Comparison of ENCODE assay signal across 8 cellular contexts in genomic region chrX:44898411-44899221, GRCh38. TPM values are rescaled to one million over a fixed set of nuclear protein-coding genes. Genes with fewer than 3 reads are reported as not detected.
DNase-seq lines count a peak whose midpoint lies in the region; ATAC-seq and TF ChIP-seq lines count a peak whose summit lies in the region.

No MANE protein-coding gene starts in this region.

- CTCF ChIA-PET in activated CD8-positive, alpha-beta T cell treated with anti-CD3 and anti-CD28 coated beads, Interleukin-2, amount 10 ng/mL, durations not matched to agents 7 days and 5 days (lab: Charles Lee): interaction anchor here (0.7 kb wide), 1 partner anchor 88 kb away, joined by 3 read pairs; no protein-coding TSS in a partner anchor

- H3K36me3 Mint-ChIP-seq in IgD-negative memory B cell: peaks cover 3% of the 10 kb centered on the region
- peaks cover 31% of the 10 kb centered on the region for H3K36me3 Mint-ChIP-seq in activated CD8-positive, alpha-beta T cell treated with anti-CD3 and anti-CD28 coated beads, Interleukin-2, amount 10 ng/mL, durations not matched to agents 7 days and 5 days (ENCODE audit: low read depth)
- peaks cover 22% of the 10 kb centered on the region for H3K36me3 Mint-ChIP-seq in natural killer cell

- ATAC-seq in activated CD8-positive, alpha-beta T cell treated with anti-CD3 and anti-CD28 coated beads, Interleukin-2, amount 10 ng/mL, durations not matched to agents 7 days and 5 days: peak; percentile 54
- ATAC-seq in natural killer cell (peak; percentile 52 to 56 (median 55)), HG02938 (IDR thresholded peaks at IDR 0.05; ENCODE audit: unreplicated experiment) (no peak)

- H3K9me3 Mint-ChIP-seq in IgD-negative memory B cell: peaks cover 4 to 11% (median 7%) of the 10 kb centered on the region in 3 donors
- H3K9me3 Mint-ChIP-seq in activated CD8-positive, alpha-beta T cell treated with anti-CD3 and anti-CD28 coated beads, Interleukin-2, amount 10 ng/mL, durations not matched to agents 7 days and 5 days (ENCODE audit: insufficient read depth): peaks cover 3% of the 10 kb centered on the region
- no peaks in the 10 kb centered on the region for H3K9me3 Mint-ChIP-seq in natural killer cell

- H3K4me1 Mint-ChIP-seq in IgD-negative memory B cell (peaks cover 49 to 54% (median 49%) of the 10 kb centered on the region in 3 donors), natural killer cell (peaks cover 35 to 74% of the 10 kb centered on the region in 2 donors)
- peaks cover 41% of the 10 kb centered on the region for H3K4me1 Mint-ChIP-seq in activated CD8-positive, alpha-beta T cell treated with anti-CD3 and anti-CD28 coated beads, Interleukin-2, amount 10 ng/mL, durations not matched to agents 7 days and 5 days (ENCODE audit: low read depth)

- POLR2A ChIA-PET in activated CD8-positive, alpha-beta T cell treated with anti-CD3 and anti-CD28 coated beads, Interleukin-2, amount 10 ng/mL, durations not matched to agents 7 days and 5 days (lab: Charles Lee): interaction anchor here (1.9 to 2.0 kb wide), 2 partner anchors 24 to 26 kb away, joined by 6 to 13 read pairs; partner anchors contain the start of gene KDM6A

- peak; percentile 1 to 16 for DNase-seq in NCI-H524 (lab: John Stamatoyannopoulos, UW)
- no peak for DNase-seq in NCI-H524 treated with DMSO at 0.1 percent for 48 hours (lab: John Stamatoyannopoulos, UW)
- DNase-seq in activated CD8-positive, alpha-beta T cell treated with anti-CD3 and anti-CD28 coated beads, Interleukin-2, amount 10 ng/mL, durations not matched to agents 7 days and 5 days: peak; percentile 19
- no peak for DNase-seq in natural killer cell
- DNase-seq in AML-193 (lab: John Stamatoyannopoulos, UW): no peak
- no peak for DNase-seq in middle frontal gyrus (ENCODE audit: extremely low spot score, low spot score)

- H3K4me3 Mint-ChIP-seq in IgD-negative memory B cell: peak overlapping the region in 3 of 4 donors; percentile 58 to 93 (median 86)
- H3K4me3 Mint-ChIP-seq in activated CD8-positive, alpha-beta T cell treated with anti-CD3 and anti-CD28 coated beads, Interleukin-2, amount 10 ng/mL, durations not matched to agents 7 days and 5 days: no peak overlapping the region
- no peak overlapping the region for H3K4me3 Mint-ChIP-seq in natural killer cell

- H3K27me3 Mint-ChIP-seq in IgD-negative memory B cell (no peaks in the 10 kb centered on the region), natural killer cell (ENCODE audit: low read depth in 2 of 2) (no peaks in the 10 kb centered on the region)
- H3K27me3 Mint-ChIP-seq in activated CD8-positive, alpha-beta T cell treated with anti-CD3 and anti-CD28 coated beads, Interleukin-2, amount 10 ng/mL, durations not matched to agents 7 days and 5 days (ENCODE audit: low read depth): no peaks in the 10 kb centered on the region

- intact Hi-C loops in natural killer cell (cut with micrococcal nuclease): no loop called here

- no peak for TF ChIP-seq CTCF in natural killer cell (IDR thresholded peaks at IDR 0.05)

- H3K27ac Mint-ChIP-seq in IgD-negative memory B cell (peak overlapping the region; percentile 39 to 88 (median 86)), natural killer cell (peak overlapping the region; percentile 82 to 89)
- H3K27ac Mint-ChIP-seq in activated CD8-positive, alpha-beta T cell treated with anti-CD3 and anti-CD28 coated beads, Interleukin-2, amount 10 ng/mL, durations not matched to agents 7 days and 5 days: peak overlapping the region; percentile 79

RNA-seq across cellular contexts. Expression of gene KDM6A, which starts 25.6 kb away (rescaled TPM):
- polyA plus RNA-seq in IgD-negative memory B cell: 13.2 TPM
- total RNA-seq in activated CD8-positive, alpha-beta T cell treated with anti-CD3 and anti-CD28 coated beads, Interleukin-2, amount 10 ng/mL, durations not matched to agents 7 days and 5 days: 10 to 100 TPM; 24.5 to 24.7 TPM
- total RNA-seq in natural killer cell: 100 to 1,000 TPM in 1 of 3 donors, 10 to 100 TPM in 2; 60.8 to 121 (median 73.1) TPM

RNA-seq across cellular contexts. Expression of gene DUSP21, which starts 54.8 kb away (rescaled TPM):
- polyA plus RNA-seq in IgD-negative memory B cell: not detected
- not detected for total RNA-seq in activated CD8-positive, alpha-beta T cell treated with anti-CD3 and anti-CD28 coated beads, Interleukin-2, amount 10 ng/mL, durations not matched to agents 7 days and 5 days
- not detected for total RNA-seq in natural killer cell

Comparison
In these comparisons a context has a peak if more than half of its experiments do, and no peak if none do; other contexts are left out.
1. DNase-seq: peak in NCI-H524 (2 of 2) and activated CD8-positive, alpha-beta T cell treated with anti-CD3 and anti-CD28 coated beads, Interleukin-2, amount 10 ng/mL, durations not matched to agents 7 days and 5 days (single experiment); none in NCI-H524 treated with DMSO at 0.1 percent for 48 hours (single experiment), natural killer cell (single experiment), AML-193 (0 of 2) and middle frontal gyrus (single experiment).
2. H3K4me3 Mint-ChIP-seq: peak in IgD-negative memory B cell (3 of 4); none in activated CD8-positive, alpha-beta T cell treated with anti-CD3 and anti-CD28 coated beads, Interleukin-2, amount 10 ng/mL, durations not matched to agents 7 days and 5 days (single experiment) and natural killer cell (single experiment).
3. Peak in every context shown above with its lines, with median percentiles within 50 percentile points of each other: H3K27ac Mint-ChIP-seq.